Comparison of ENCODE assay signal across 8 cellular contexts in the genomic region with DNA sequence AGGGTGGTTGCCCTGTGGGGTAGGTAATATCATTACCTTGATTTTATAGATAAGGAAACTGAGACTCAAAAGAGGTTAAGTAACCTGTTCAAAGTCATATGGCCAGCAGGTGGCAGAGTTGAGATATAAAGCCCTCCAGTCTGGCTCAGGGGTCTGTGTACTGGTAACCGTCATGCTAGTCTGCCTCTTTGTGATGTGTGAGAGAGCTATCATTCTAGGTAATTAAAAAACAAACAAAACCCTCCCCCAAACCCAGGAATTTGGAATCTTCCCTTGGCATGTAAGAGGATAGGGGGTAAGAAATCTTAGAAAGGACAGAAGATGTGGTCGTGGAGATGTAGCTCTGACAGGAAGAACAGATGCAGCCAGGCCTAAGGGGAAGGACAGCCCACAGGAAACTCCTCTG.
DNase-seq lines count a peak whose midpoint lies in the region; ATAC-seq and TF ChIP-seq lines count a peak whose summit lies in the region.

No MANE protein-coding gene starts in this region.

- H3K4me3 ChIP-seq in Caco-2 (ENCODE audit: low read depth, low read length) (no peak overlapping the region), retinal pigment epithelial cell (ENCODE audit: low read length) (no peak overlapping the region)

- CTCF ChIA-PET in Caco-2 (lab: Charles Lee), result interaction anchor here (2.3 kb wide), 1 partner anchor 118 kb away, joined by 13 read pairs; no protein-coding TSS in a partner anchor

- H3K36me3 Mint-ChIP-seq in Caco-2 (ENCODE audit: insufficient read depth, unreplicated experiment), result no peaks in the 10 kb centered on the region

- no peak overlapping the region for H3K4me3 Mint-ChIP-seq in Caco-2 (ENCODE audit: unreplicated experiment)

- intact Hi-C loops in Caco-2 (cut with micrococcal nuclease; ENCODE audit: unreplicated experiment), result no loop called here

- DNase-seq in Caco-2, result peak; percentile 47 to 58
- DNase-seq in NCI-H82 treated with DMSO at 0.1 percent for 48 hours (lab: John Stamatoyannopoulos, UW; ENCODE audit: unreplicated experiment), result peak; percentile 84
- peak; percentile 19 to 40 for DNase-seq in activated CD8-positive, alpha-beta memory T cell treated with anti-CD3 and anti-CD28 coated beads for 1 hour (ENCODE audit: extremely low read depth in 1 of 2, low read depth in 1 of 2)
- DNase-seq in fibroblast of the conjunctiva (ENCODE audit: low read depth), result peak; percentile 53
- no peak for DNase-seq in retinal pigment epithelial cell (ENCODE audit: low read depth)

- H3K27ac Mint-ChIP-seq in Caco-2 (ENCODE audit: unreplicated experiment), result no peak overlapping the region

- H3K9me3 Mint-ChIP-seq in Caco-2 (ENCODE audit: unreplicated experiment), result peaks cover 7% of the 10 kb centered on the region

- H3K4me1 ChIP-seq in Caco-2, result no peaks in the 10 kb centered on the region

- peaks cover 6% of the 10 kb centered on the region for H3K4me1 Mint-ChIP-seq in Caco-2 (ENCODE audit: low read depth, unreplicated experiment)

- BruUV-seq in Caco-2 (replicated peaks; lab: Mats Ljungman, UMichigan), result no TSS peak

- POLR2A ChIA-PET in Caco-2 (lab: Charles Lee), result no interaction called here

- TF ChIP-seq CTCF in Caco-2 (IDR thresholded peaks at IDR 0.05; ENCODE audit: insufficient read depth in 1 of 2, low read depth in 1 of 2, low read length in 1 of 2, severe bottlenecking in 1 of 2, unreplicated experiment in 1 of 2) (peak; percentile 30 to 58), retinal pigment epithelial cell (conservative IDR thresholded peaks at IDR 0.05; ENCODE audit: low read depth, low read length) (peak; percentile 57)

- ATAC-seq in HG02885 (IDR thresholded peaks at IDR 0.05; ENCODE audit: poor library complexity, unreplicated experiment) (peak; percentile 63), HG03378 (IDR thresholded peaks at IDR 0.05; ENCODE audit: unreplicated experiment) (no peak), GM18502 (IDR thresholded peaks at IDR 0.05; ENCODE audit: poor library complexity, unreplicated experiment) (no peak)

- no peaks in the 10 kb centered on the region for H3K27me3 ChIP-seq in Caco-2 (replicated peaks; ENCODE audit: control insufficient read depth, insufficient read depth, low read length)

- no peaks in the 10 kb centered on the region for H3K36me3 ChIP-seq in Caco-2 (ENCODE audit: control insufficient read depth, insufficient read depth, low read length)

- no peaks in the 10 kb centered on the region for H3K9me3 ChIP-seq in Caco-2

- peaks cover 5% of the 10 kb centered on the region for H3K27me3 Mint-ChIP-seq in Caco-2 (ENCODE audit: insufficient read depth, unreplicated experiment)
